9 cellular contexts compared by ENCODE assay signal in the genomic region with DNA sequence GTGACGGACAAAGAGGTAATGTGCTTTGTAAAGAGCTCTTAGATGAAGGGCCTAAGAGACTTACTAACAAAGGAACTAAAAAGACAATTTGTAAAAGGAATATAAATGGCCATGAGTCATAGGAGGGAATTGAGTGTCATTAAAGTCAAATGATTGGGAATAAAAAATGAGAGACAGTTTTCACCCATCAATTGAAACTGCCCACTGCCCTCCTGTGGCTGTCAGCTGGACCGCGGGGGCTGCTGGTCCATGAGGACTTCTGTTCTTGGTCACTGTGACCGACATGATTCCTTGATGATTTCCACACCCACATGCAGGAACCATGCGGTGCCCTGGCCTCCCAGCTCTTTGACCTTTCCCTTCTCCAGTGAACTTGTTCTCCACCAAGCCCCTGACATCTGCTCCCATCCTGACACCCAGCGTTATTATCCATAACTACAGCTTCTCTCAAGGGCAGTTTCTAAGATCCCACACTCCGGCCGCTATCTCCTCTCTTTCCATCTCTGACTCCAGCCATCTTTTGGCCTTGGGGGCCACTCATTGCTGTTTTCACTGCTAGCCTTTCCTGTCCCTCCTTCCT. TPM values are rescaled to one million over a fixed set of nuclear protein-coding genes. Genes with fewer than 3 reads are reported as not detected.
DNase-seq lines count a peak whose midpoint lies in the region; TF ChIP-seq lines count a peak whose summit lies in the region.
"Had no signal": no experiment of that assay in that cellular context is flagged by ENCODE, and none has a peak within 500 bp of the region (broad histone marks: within the 10 kb centered on the region; RNA-seq: fewer than 3 reads in every experiment).

No MANE protein-coding gene starts in this region.

- H3K9me3 ChIP-seq in MG63 (no peaks in the 10 kb centered on the region), neuronal stem cell (replicated peaks in 1 of 2; ENCODE audit: control insufficient read depth in 2 of 2, insufficient read depth in 1 of 2, low read depth in 1 of 2, low read length in 2 of 2) (peaks cover 0 to 2% of the 10 kb centered on the region in 2 donors), esophagus muscularis mucosa (no peaks in the 10 kb centered on the region)
- H3K9me3 ChIP-seq: pancreas had no signal

- H3K27ac ChIP-seq in neuronal stem cell (replicated peaks; ENCODE audit: low read length) = no peak overlapping the region
- no peak overlapping the region for H3K27ac ChIP-seq in esophagus muscularis mucosa (replicated peaks in 1 of 4)
- H3K27ac ChIP-seq: pancreas had no signal

- H3K4me3 ChIP-seq in MG63 (no peak overlapping the region), cardiac fibroblast (replicated peaks in 1 of 2; ENCODE audit: low read depth in 2 of 2, low read length in 2 of 2) (no peak overlapping the region), neuronal stem cell (ENCODE audit: low read length in 2 of 2) (no peak overlapping the region), esophagus muscularis mucosa (no peak overlapping the region)
- H3K4me3 ChIP-seq: pancreas had no signal

- H4K91ac ChIP-seq in neuronal stem cell (ENCODE audit: low read depth, low read length, poor library complexity) = no peak overlapping the region

- H3K4me2 ChIP-seq in neuronal stem cell (ENCODE audit: insufficient read depth, low read length, poor library complexity, severe bottlenecking) = no peak overlapping the region

- H4K8ac ChIP-seq in neuronal stem cell (ENCODE audit: low read depth, low read length) = no peak overlapping the region

- no peaks in the 10 kb centered on the region for H3K27me3 ChIP-seq in MG63
- no peaks in the 10 kb centered on the region for H3K27me3 ChIP-seq in neuronal stem cell (ENCODE audit: control insufficient read depth in 3 of 3, insufficient read depth in 3 of 3, low read depth in 1 of 3, low read length in 3 of 3)
- no peaks in the 10 kb centered on the region for H3K27me3 ChIP-seq in esophagus muscularis mucosa
- H3K27me3 ChIP-seq: pancreas had no signal

- H3K4me1 ChIP-seq in neuronal stem cell (ENCODE audit: control insufficient read depth in 2 of 2, insufficient read depth in 1 of 2, low read depth in 1 of 2, low read length in 2 of 2) (peaks cover 0 to 5% of the 10 kb centered on the region in 2 donors), esophagus muscularis mucosa (peaks cover 0 to 12% (median 10%) of the 10 kb centered on the region in 4 donors)

- TF ChIP-seq POLR2A in esophagus muscularis mucosa (IDR thresholded peaks at IDR 0.05; ENCODE audit: low read depth) = no peak

- WGBS in neuronal stem cell (ENCODE audit: extremely low coverage in 2 of 2, insufficient read length in 2 of 2, insufficient replicate concordance in 1 of 2), 2 donors = no CpG with 5 or more reads among the region's 8 CpGs
- 95% methylated on average over 8 of the region's 8 CpGs for WGBS in esophagus muscularis mucosa

- CTCF ChIA-PET in GM10248 (lab: Yijun Ruan, JAX) = interaction anchor here (1.4 to 1.7 kb wide), 3 partner anchors 10 to 59 kb away, joined by 3 to 5 read pairs (median 3); no protein-coding TSS in a partner anchor

- H3K79me1 ChIP-seq in neuronal stem cell (ENCODE audit: low read depth, low read length) = no peaks in the 10 kb centered on the region

- H2BK15ac ChIP-seq in neuronal stem cell (ENCODE audit: low read length) = no peak overlapping the region

- H2BK120ac ChIP-seq in neuronal stem cell (ENCODE audit: low read depth, low read length) = no peak overlapping the region

- H3K9ac ChIP-seq in neuronal stem cell (ENCODE audit: low read depth, low read length, poor library complexity) = no peak overlapping the region

- no peak overlapping the region for H3K18ac ChIP-seq in neuronal stem cell (ENCODE audit: low read length)

- TF ChIP-seq EP300 in esophagus muscularis mucosa (IDR thresholded peaks at IDR 0.05) = no peak

- H3K23ac ChIP-seq in neuronal stem cell (ENCODE audit: low read depth, low read length, poor library complexity) = no peak overlapping the region

- H2AFZ ChIP-seq in neuronal stem cell (ENCODE audit: low read length) = no peak overlapping the region

- H3K4ac ChIP-seq in neuronal stem cell (ENCODE audit: low read length) = no peak overlapping the region

- no peak overlapping the region for H2BK5ac ChIP-seq in neuronal stem cell (ENCODE audit: low read length)

- POLR2A ChIA-PET in GM10248 (lab: Yijun Ruan, JAX) = no interaction called here

- intact Hi-C loops in esophagus muscularis mucosa (cut with DNase I) = no loop called here

- H3K14ac ChIP-seq in neuronal stem cell (ENCODE audit: low read length) = no peak overlapping the region

- DNase-seq in GM10248 (ENCODE audit: extremely low spot score) = no peak
- DNase-seq in MG63 = peak; percentile 13
- DNase-seq in cardiac fibroblast (ENCODE audit: low read depth in 2 of 2) = peak; percentile 12 to 16
- DNase-seq in neuronal stem cell (ENCODE audit: low spot score) = no peak
- DNase-seq in SW 1271 (lab: John Stamatoyannopoulos, UW) = no peak
- DNase-seq in esophagus muscularis mucosa (ENCODE audit: extremely low spot score) = no peak
- no peak for DNase-seq in epidermal melanocyte (ENCODE audit: insufficient read length, low spot score)
- DNase-seq: cerebellar nuclear complex, pancreas had no signal

- H2BK12ac ChIP-seq in neuronal stem cell (ENCODE audit: low read length) = no peak overlapping the region

- no peaks in the 10 kb centered on the region; the same call in 1 of the 2 replicates for H3K36me3 ChIP-seq in MG63
- peaks cover 0 to 3% of the 10 kb centered on the region in 2 donors for H3K36me3 ChIP-seq in neuronal stem cell (replicated peaks in 1 of 2; ENCODE audit: control insufficient read depth in 2 of 2, insufficient read depth in 2 of 2, low read length in 2 of 2)
- no peaks in the 10 kb centered on the region for H3K36me3 ChIP-seq in esophagus muscularis mucosa
- H3K36me3 ChIP-seq: pancreas had no signal

- TF ChIP-seq CTCF in GM10248 (IDR thresholded peaks at IDR 0.05; ENCODE audit: control extremely low read depth, extremely low read depth, low read depth, missing control alignments) (peak; percentile 39), cardiac fibroblast (IDR thresholded peaks at IDR 0.05; ENCODE audit: low read depth, low read length) (peak; percentile 31), esophagus muscularis mucosa (IDR thresholded peaks at IDR 0.05) (no peak)

- peak overlapping the region; percentile 53 for H2AK5ac ChIP-seq in neuronal stem cell (ENCODE audit: low read depth, low read length)

RNA-seq across cellular contexts. Expression of a gene that starts 48.4 kb away (rescaled TPM):
- 189 and 250 TPM in 2 replicates for total RNA-seq in MG63 (2014; rRNA removed; shearing (Covaris generic); ENCODE audit: low replicate concordance)
- 40.3 TPM for polyA plus RNA-seq in neuronal stem cell (2013, experiment 1 of 2)
- 40.4 TPM for polyA plus RNA-seq in neuronal stem cell (2013, experiment 2 of 2)
- 1 to 10 TPM in 3 of 4 donors, under 1 TPM in 1; 0.83 to 3.1 (median 2.8) TPM for total RNA-seq in esophagus muscularis mucosa

Comparison
In these comparisons a context has a peak if more than half of its experiments do, and no peak if none do; other contexts are left out.
1. DNase-seq: peak in MG63 (single experiment) and cardiac fibroblast (2 of 2); none in GM10248 (single experiment), neuronal stem cell (single experiment), SW 1271 (0 of 2), esophagus muscularis mucosa (single experiment) and epidermal melanocyte (single experiment).
2. CTCF ChIP-seq: peak in GM10248 (single experiment) and cardiac fibroblast (single experiment); none in esophagus muscularis mucosa (0 of 3).
3. RNA of a gene that starts 48.4 kb away (total RNA-seq): 189 to 250 TPM in MG63; 0.83 to 3.1 TPM in esophagus muscularis mucosa; every median in the first group is over 10 times any median in the second.